Comparison of ENCODE assay signal across 8 cellular contexts in genomic region chr1:160342953-160343869, GRCh38. TPM values are rescaled to one million over a fixed set of nuclear protein-coding genes. Genes with fewer than 3 reads are reported as not detected.
DNase-seq lines count a peak whose midpoint lies in the region; ATAC-seq, FAIRE-seq and TF ChIP-seq lines count a peak whose summit lies in the region.

Gene COPA, minus strand, starts transcription at chr1:160343250. Its CDS starts 80 bp downstream, at chr1:160343170.
Gene NCSTN, plus strand, starts transcription at chr1:160343383. Its CDS starts 14 bp downstream, at chr1:160343397.

- CTCF ChIA-PET in HepG2 (lab: Yijun Ruan, JAX; ENCODE audit: low intra/inter-chr PET ratio, low total read pairs) = no interaction called here

- H4K20me1 ChIP-seq in BLaER1 treated with 17β-estradiol and CSF1 and Interleukin-3, amounts not matched to agents 10 nM and 100 nM = peaks cover 8 to 44% (median 34%) of the 10 kb centered on the region in 11 experiments; a peak in 17 of 22 replicates
- peaks cover 30% of the 10 kb centered on the region for H4K20me1 ChIP-seq in HepG2 (ENCODE audit: insufficient read depth, low read length)

- peak within 1 kb of the TSS; percentile 89 to 99 (median 97) for H3K27ac ChIP-seq in BLaER1 treated with 17β-estradiol and CSF1 and Interleukin-3, amounts not matched to agents 10 nM and 100 nM
- H3K27ac ChIP-seq in HepG2 (ENCODE audit: extremely low read length, insufficient read depth, low read length) = peak within 1 kb of the TSS; percentile 83

- peak within 1 kb of the TSS; percentile 82 to 99 (median 88) for H3K4me3 ChIP-seq in BLaER1 treated with 17β-estradiol and CSF1 and Interleukin-3, amounts not matched to agents 10 nM and 100 nM
- H3K4me3 ChIP-seq in HepG2 (replicated peaks in 1 of 3; ENCODE audit: insufficient read depth in 1 of 3, low read depth in 2 of 3, low read length in 3 of 3) = peak within 1 kb of the TSS; percentile 81 to 98 (median 98)

- peak; percentile 32 for FAIRE-seq in HepG2 (lab: Jason Lieb, UNC)

- peaks cover 68% of the 10 kb centered on the region for H3K79me2 ChIP-seq in HepG2 (ENCODE audit: insufficient read depth, low read length)

- TF ChIP-seq POLR2A in HepG2 (IDR thresholded peaks at IDR 0.05; ENCODE audit: insufficient read depth in 1 of 2, low read depth in 2 of 2, low read length in 2 of 2) = peak; percentile 88 to 95

- H2AFZ ChIP-seq in HepG2 (ENCODE audit: low read length) = no peak within 1 kb of the TSS

- DNase-seq in NCI-H774 (lab: John Stamatoyannopoulos, UW) = peak; percentile 92
- peak; percentile 82 to 85 for DNase-seq in activated CD4-positive, alpha-beta T cell treated with anti-CD3 and anti-CD28 coated beads, Interleukin-2, amount 50 U/mL, for 4 hours
- peak; percentile 97 for DNase-seq in dermis blood vessel endothelial cell
- peak; percentile 93 for DNase-seq in HepG2 (ENCODE audit: low spot score)
- peak; percentile 86 for DNase-seq in stimulated activated CD4-positive, alpha-beta T cell treated with anti-CD3 and anti-CD28 coated beads, Interleukin-4, amount 100 ng/mL, for 1 hour

- no peaks in the 10 kb centered on the region for H3K9me3 ChIP-seq in BLaER1 treated with 17β-estradiol and CSF1 and Interleukin-3, amounts not matched to agents 10 nM and 100 nM (replicated peaks in 1 of 11)
- no peaks in the 10 kb centered on the region for H3K9me3 ChIP-seq in HepG2 (ENCODE audit: low read length)

- ATAC-seq in GM19351 (IDR thresholded peaks at IDR 0.05; ENCODE audit: unreplicated experiment) = peak; percentile 86
- ATAC-seq in HG03558 (IDR thresholded peaks at IDR 0.05; ENCODE audit: extremely low read depth, unreplicated experiment) = peak; percentile 72
- peak; percentile 99 for ATAC-seq in HepG2

- intact Hi-C loops in HepG2 (cut with micrococcal nuclease; ENCODE audit: unreplicated experiment) = no loop called here

- POLR2A ChIA-PET in HepG2 (lab: Yijun Ruan, JAX) = interaction anchor here (0.9 kb wide), 1 partner anchor 12 kb away, joined by 4 read pairs; no protein-coding TSS in a partner anchor

- no peak for TF ChIP-seq RAD21 in HepG2 (CRISPR knock-in tag; IDR thresholded peaks at IDR 0.05)

- peak within 1 kb of the TSS; percentile 89 to 99 (median 97) for H3K9ac ChIP-seq in BLaER1 treated with 17β-estradiol and CSF1 and Interleukin-3, amounts not matched to agents 10 nM and 100 nM
- peak within 1 kb of the TSS; percentile 99 for H3K9ac ChIP-seq in HepG2 (ENCODE audit: insufficient read depth, low read depth, low read length)

- H3K4me2 ChIP-seq in BLaER1 treated with 17β-estradiol and CSF1 and Interleukin-3, amounts not matched to agents 10 nM and 100 nM = peak within 1 kb of the TSS; percentile 88 to 96 (median 92)
- H3K4me2 ChIP-seq in HepG2 (ENCODE audit: low read depth, low read length) = peak within 1 kb of the TSS; percentile 84

- no TSS peak for BruUV-seq in HepG2 (replicated peaks; lab: Mats Ljungman, UMichigan)

- 1% methylated on average over 47 of the region's 58 CpGs for WGBS in HepG2 (ENCODE audit: low lambda C conversion rate)

- H3K27me3 ChIP-seq in BLaER1 treated with 17β-estradiol and CSF1 and Interleukin-3, amounts not matched to agents 10 nM and 100 nM = no peaks in the 10 kb centered on the region
- peaks cover 0 to 4% of the 10 kb centered on the region in 2 experiments; a peak in 1 of 5 replicates for H3K27me3 ChIP-seq in HepG2 (ENCODE audit: control insufficient read depth in 1 of 2, insufficient read depth in 2 of 2, low read length in 2 of 2)

- H3K36me3 ChIP-seq in BLaER1 treated with 17β-estradiol and CSF1 and Interleukin-3, amounts not matched to agents 10 nM and 100 nM = peaks cover 38 to 57% (median 50%) of the 10 kb centered on the region in 11 experiments
- peaks cover 11 to 40% of the 10 kb centered on the region in 2 experiments for H3K36me3 ChIP-seq in HepG2 (replicated peaks in 1 of 2; ENCODE audit: control insufficient read depth in 1 of 2, insufficient read depth in 2 of 2, low read length in 2 of 2)

- peaks cover 54 to 81% (median 69%) of the 10 kb centered on the region in 10 experiments for H3K4me1 ChIP-seq in BLaER1 treated with 17β-estradiol and CSF1 and Interleukin-3, amounts not matched to agents 10 nM and 100 nM
- peaks cover 43% of the 10 kb centered on the region for H3K4me1 ChIP-seq in HepG2 (ENCODE audit: insufficient read depth, low read length)

- in situ Hi-C loops in HepG2 (cut with HindIII; ENCODE audit: extremely low pct_ligation_motif_present, low pct_unique_long_range_greater_than_20kb) = no loop called here

- 0 out of 2 replicates have a peak, but pooled peaks have one; percentile 5 for TF ChIP-seq CTCF in HepG2 (CRISPR knock-in tag; IDR thresholded peaks at IDR 0.05)

- TF ChIP-seq EP300 in HepG2 (IDR thresholded peaks at IDR 0.05; ENCODE audit: low read depth in 2 of 2, low read length in 2 of 2) (peak in 1 of 2 experiments; percentile 30; a peak in 2 of 4 replicates), HepG2 (CRISPR knock-in tag; IDR thresholded peaks at IDR 0.05; ENCODE audit: borderline replicate concordance) (no peak)

TF ChIP-seq in HepG2, 621 proteins besides CTCF, POLR2A, EP300 and RAD21 (continues in another document):
- TF ChIP-seq FOSL2 (CRISPR knock-in tag; IDR thresholded peaks at IDR 0.05) (peak; percentile 60), ZEB1 (IDR thresholded peaks at IDR 0.05; ENCODE audit: insufficient replicate concordance, low read depth) (no peak), ZSCAN22 (CRISPR knock-in tag; IDR thresholded peaks at IDR 0.05) (no peak), PREB (CRISPR knock-in tag; IDR thresholded peaks at IDR 0.05) (no peak)

RNA-seq across cellular contexts. Expression of gene COPA, which starts in this region (rescaled TPM):
- total RNA-seq in dermis blood vessel endothelial cell = 248 and 276 TPM in 2 replicates
- total RNA-seq in HepG2 (2016; rRNA removed; fragmentation: Illumina TruSeq; extraction: Trizol) = 160 and 218 TPM in 2 replicates
- total RNA-seq in HepG2 (2016; cell fraction: cytosol; rRNA removed; fragmentation: Illumina TruSeq; extraction: Trizol; ENCODE audit: low read depth) = 14.4 and 14.5 TPM in 2 replicates
- total RNA-seq in HepG2 (2016; cell fraction: insoluble cytoplasmic fraction; rRNA removed; fragmentation: Illumina TruSeq; extraction: Trizol) = 161 and 205 TPM in 2 replicates
- 31.4 and 36.0 TPM in 2 replicates for total RNA-seq in HepG2 (2016; cell fraction: membrane; rRNA removed; fragmentation: Illumina TruSeq; extraction: Trizol)
- total RNA-seq in HepG2 (2016; cell fraction: nucleus; rRNA removed; fragmentation: Illumina TruSeq; extraction: Trizol) = 137 and 150 TPM in 2 replicates
- polyA plus RNA-seq in HepG2 (2011; rRNA removed) = 166 and 197 TPM in 2 replicates
- polyA plus RNA-seq in HepG2 (2011; cell fraction: cytosol; rRNA removed) = 164 and 170 TPM in 2 replicates
- 117 and 120 TPM in 2 replicates for polyA plus RNA-seq in HepG2 (2011; cell fraction: nucleus; rRNA removed)
- polyA plus RNA-seq in HepG2 (2012) = 122 and 147 TPM in 2 replicates
- polyA plus RNA-seq in HepG2 (2016; cell fraction: cytosol; fragmentation: Illumina TruSeq; extraction: Trizol; ENCODE audit: low read depth) = 7.6 and 8.5 TPM in 2 replicates
- polyA plus RNA-seq in HepG2 (2016; cell fraction: insoluble cytoplasmic fraction; fragmentation: Illumina TruSeq; extraction: Trizol; ENCODE audit: low read depth) = 143 and 144 TPM in 2 replicates
- 17.9 and 21.8 TPM in 2 replicates for polyA plus RNA-seq in HepG2 (2016; cell fraction: membrane; fragmentation: Illumina TruSeq; extraction: Trizol; ENCODE audit: low read depth)
- 123 and 142 TPM in 2 replicates for polyA plus RNA-seq in HepG2 (2016; cell fraction: nucleus; fragmentation: Illumina TruSeq; extraction: Trizol; ENCODE audit: insufficient read depth, low read depth)
- 386 and 397 TPM in 2 replicates for polyA minus RNA-seq in HepG2 (2011; rRNA and poly(A)+ RNA removed; ENCODE audit: low replicate concordance)
- 242 and 256 TPM in 2 replicates for polyA minus RNA-seq in HepG2 (2011; cell fraction: cytosol; rRNA and poly(A)+ RNA removed)
- polyA minus RNA-seq in HepG2 (2011; cell fraction: nucleus; rRNA and poly(A)+ RNA removed) = 217 and 255 TPM in 2 replicates

RNA-seq across cellular contexts. Expression of gene NCSTN, which starts in this region (rescaled TPM):
- total RNA-seq in dermis blood vessel endothelial cell = 80.2 and 117 TPM in 2 replicates
- total RNA-seq in HepG2 (2016; rRNA removed; fragmentation: Illumina TruSeq; extraction: Trizol) = 27.0 and 44.2 TPM in 2 replicates
- total RNA-seq in HepG2 (2016; cell fraction: cytosol; rRNA removed; fragmentation: Illumina TruSeq; extraction: Trizol; ENCODE audit: low read depth) = 6.0 and 7.0 TPM in 2 replicates
- total RNA-seq in HepG2 (2016; cell fraction: insoluble cytoplasmic fraction; rRNA removed; fragmentation: Illumina TruSeq; extraction: Trizol) = 27.8 and 48.2 TPM in 2 replicates
- total RNA-seq in HepG2 (2016; cell fraction: membrane; rRNA removed; fragmentation: Illumina TruSeq; extraction: Trizol) = 10.0 and 11.6 TPM in 2 replicates
- 73.4 and 88.5 TPM in 2 replicates for total RNA-seq in HepG2 (2016; cell fraction: nucleus; rRNA removed; fragmentation: Illumina TruSeq; extraction: Trizol)
- 247 and 281 TPM in 2 replicates for polyA plus RNA-seq in HepG2 (2011; rRNA removed)
- polyA plus RNA-seq in HepG2 (2011; cell fraction: cytosol; rRNA removed) = 199 and 230 TPM in 2 replicates
- 168 and 185 TPM in 2 replicates for polyA plus RNA-seq in HepG2 (2011; cell fraction: nucleus; rRNA removed)
- polyA plus RNA-seq in HepG2 (2012) = 96.6 and 115 TPM in 2 replicates
- 5.4 and 7.2 TPM in 2 replicates for polyA plus RNA-seq in HepG2 (2016; cell fraction: cytosol; fragmentation: Illumina TruSeq; extraction: Trizol; ENCODE audit: low read depth)
- 27.4 and 35.6 TPM in 2 replicates for polyA plus RNA-seq in HepG2 (2016; cell fraction: insoluble cytoplasmic fraction; fragmentation: Illumina TruSeq; extraction: Trizol; ENCODE audit: low read depth)
- 12.5 and 18.3 TPM in 2 replicates for polyA plus RNA-seq in HepG2 (2016; cell fraction: membrane; fragmentation: Illumina TruSeq; extraction: Trizol; ENCODE audit: low read depth)
- 159 TPM in 2 replicates for polyA plus RNA-seq in HepG2 (2016; cell fraction: nucleus; fragmentation: Illumina TruSeq; extraction: Trizol; ENCODE audit: insufficient read depth, low read depth)
- 236 and 291 TPM in 2 replicates for polyA minus RNA-seq in HepG2 (2011; rRNA and poly(A)+ RNA removed; ENCODE audit: low replicate concordance)
- 87.7 and 123 TPM in 2 replicates for polyA minus RNA-seq in HepG2 (2011; cell fraction: cytosol; rRNA and poly(A)+ RNA removed)
- 110 and 114 TPM in 2 replicates for polyA minus RNA-seq in HepG2 (2011; cell fraction: nucleus; rRNA and poly(A)+ RNA removed)

Comparison
In these comparisons a context has a peak if more than half of its experiments do, and no peak if none do; other contexts are left out.
1. Peak in every context shown above with its lines: DNase-seq, ATAC-seq, H3K4me3 ChIP-seq and H3K27ac ChIP-seq.